In the genomic region with DNA sequence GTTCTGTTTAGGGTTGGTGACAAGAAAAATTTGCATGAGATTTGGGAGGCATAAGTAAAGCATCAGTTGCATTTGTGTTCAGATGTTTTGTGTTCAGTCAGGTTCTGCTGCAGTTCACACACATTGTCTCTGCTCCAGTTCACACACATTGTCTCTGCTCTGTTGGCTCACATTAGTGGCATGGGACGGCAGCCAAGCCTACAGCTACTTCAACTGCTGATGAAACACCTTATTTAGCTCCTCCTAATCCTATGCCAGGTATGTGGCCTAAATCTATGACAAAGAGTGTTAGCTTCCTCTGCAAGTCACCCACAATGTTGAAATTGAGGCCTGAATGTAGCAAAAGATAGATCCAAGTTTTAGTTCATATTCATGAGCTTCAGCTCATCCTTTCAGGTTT, we compare ENCODE assay signal across 19 cellular contexts.
DNase-seq lines count a peak whose midpoint lies in the region; ATAC-seq and TF ChIP-seq lines count a peak whose summit lies in the region.
"Had no signal": no experiment of that assay in that cellular context is flagged by ENCODE, and none has a peak within 500 bp of the region (broad histone marks: within the 10 kb centered on the region; RNA-seq: fewer than 3 reads in every experiment).

No MANE protein-coding gene starts in this region.

- H3K4me3 ChIP-seq in tibial artery = no peak overlapping the region
- H3K4me3 ChIP-seq: MG63, psoas muscle, SK-N-MC, spleen had no signal

- no peaks in the 10 kb centered on the region for H3K36me3 ChIP-seq in tibial artery
- H3K36me3 ChIP-seq: MG63, spleen had no signal

- intact Hi-C loops in posterior vena cava (cut with DNase I) (no loop called here), tibial artery (cut with DNase I; ENCODE audit: low total_unique reads) (loop anchor here (10.0 kb wide), 1 partner anchor 1014 kb away; a partner anchor contains a TSS)

- H3K4me1 ChIP-seq in tibial artery = no peaks in the 10 kb centered on the region
- H3K4me1 ChIP-seq: psoas muscle, spleen had no signal

- TF ChIP-seq CTCF in tibial artery (IDR thresholded peaks at IDR 0.05) = no peak

- no peaks in the 10 kb centered on the region for H3K9me3 ChIP-seq in tibial artery
- H3K9me3 ChIP-seq: MG63, psoas muscle, spleen had no signal

- no peak overlapping the region for H3K27ac ChIP-seq in tibial artery
- H3K27ac ChIP-seq: psoas muscle, SK-N-MC, spleen had no signal

- peak; percentile 45 for DNase-seq in NCI-H1105 (lab: John Stamatoyannopoulos, UW)
- peak; percentile 54 for DNase-seq in NCI-H774 (lab: John Stamatoyannopoulos, UW)
- DNase-seq in posterior vena cava (ENCODE audit: low spot score) = peak; percentile 35
- DNase-seq in tibial artery = no peak
- no peak for DNase-seq in iPS-NIHi11 (ENCODE audit: low spot score)
- no peak for DNase-seq in activated CD4-positive, alpha-beta T cell treated with anti-CD3 and anti-CD28 coated beads, Interleukin-2, amount 50 U/mL, for 1 hour
- DNase-seq: activated effector memory CD4-positive, alpha-beta T cell treated with anti-CD3 and anti-CD28 coated beads, Interleukin-2, amount 50 U/mL, for 16 hours; effector CD8-positive, alpha-beta T cell; GF-D8; mesenchymal stem cell; MG63; natural killer cell; NCI-H1930; psoas muscle; spleen; T-helper 9 cell had no signal

- peak; percentile 71 for ATAC-seq in esophagus mucosa
- ATAC-seq: natural killer cell, Panc1, psoas muscle had no signal

- no peaks in the 10 kb centered on the region for H3K27me3 ChIP-seq in tibial artery
- H3K27me3 ChIP-seq: MG63, spleen had no signal

Comparison
In these comparisons a context has a peak if more than half of its experiments do, and no peak if none do; other contexts are left out.
1. DNase-seq: peak in NCI-H1105 (single experiment), NCI-H774 (single experiment) and posterior vena cava (single experiment); none in tibial artery (0 of 2), iPS-NIHi11 (single experiment) and activated CD4-positive, alpha-beta T cell treated with anti-CD3 and anti-CD28 coated beads, Interleukin-2, amount 50 U/mL, for 1 hour (single experiment).